In genomic region chr9:86774101-86774500, GRCh38 we compare ENCODE assay signal across 22 cellular contexts.
"Had no signal": no experiment of that assay in that cellular context is flagged by ENCODE, and none has a peak within 500 bp of the region (broad histone marks: within the 10 kb centered on the region; RNA-seq: fewer than 3 reads in every experiment).

No MANE protein-coding gene starts in this region.

- H3K9me3 Mint-ChIP-seq: central memory CD8-positive, alpha-beta T cell had no signal

- DNase-seq: cortex of kidney; dorsolateral prefrontal cortex; effector CD8-positive, alpha-beta T cell; heart left ventricle; hypothalamus; kidney glomerular epithelial cell; lower lobe of right lung; midbrain; naive B cell; ovary; right cardiac atrium; small intestine; stimulated activated CD4-positive, alpha-beta T cell treated with anti-CD3 and anti-CD28 coated beads, Interleukin-12 subunit alpha, Interleukin-12 subunit beta, amount 100 ng/mL, for 4 hours; stimulated activated naive CD4-positive, alpha-beta T cell treated with Interleukin-2 at 50 U/mL for 16 hours; tibial artery; upper lobe of left lung had no signal

- H3K4me1 ChIP-seq: lower lobe of right lung, tibial artery, upper lobe of left lung, vagina had no signal

- H3K4me3 ChIP-seq: dorsolateral prefrontal cortex, heart left ventricle, lower lobe of right lung, ovary, tibial artery, upper lobe of left lung, vagina had no signal

- ATAC-seq: esophagus mucosa, left lobe of liver, lower lobe of right lung, right cardiac atrium had no signal

- H3K4me1 Mint-ChIP-seq: central memory CD8-positive, alpha-beta T cell; memory B cell; naive B cell; neural crest cell had no signal

- H3K27me3 Mint-ChIP-seq: memory B cell, naive B cell had no signal

- H3K27ac ChIP-seq: dorsolateral prefrontal cortex, lower lobe of right lung, ovary, tibial artery, upper lobe of left lung had no signal

- H3K27ac Mint-ChIP-seq: memory B cell, naive B cell had no signal

- H3K27me3 ChIP-seq: ovary, upper lobe of left lung, vagina had no signal

- H3K36me3 ChIP-seq: heart left ventricle, lower lobe of right lung, ovary, tibial artery, upper lobe of left lung, vagina had no signal

- H3K36me3 Mint-ChIP-seq: memory B cell, naive B cell had no signal

- H3K9me3 ChIP-seq: heart left ventricle, lower lobe of right lung, ovary, tibial artery, upper lobe of left lung, vagina had no signal

- H3K4me3 Mint-ChIP-seq: central memory CD8-positive, alpha-beta T cell; memory B cell; naive B cell; neural crest cell had no signal
